Comparison of ENCODE assay signal across 33 cellular contexts in the genomic region with DNA sequence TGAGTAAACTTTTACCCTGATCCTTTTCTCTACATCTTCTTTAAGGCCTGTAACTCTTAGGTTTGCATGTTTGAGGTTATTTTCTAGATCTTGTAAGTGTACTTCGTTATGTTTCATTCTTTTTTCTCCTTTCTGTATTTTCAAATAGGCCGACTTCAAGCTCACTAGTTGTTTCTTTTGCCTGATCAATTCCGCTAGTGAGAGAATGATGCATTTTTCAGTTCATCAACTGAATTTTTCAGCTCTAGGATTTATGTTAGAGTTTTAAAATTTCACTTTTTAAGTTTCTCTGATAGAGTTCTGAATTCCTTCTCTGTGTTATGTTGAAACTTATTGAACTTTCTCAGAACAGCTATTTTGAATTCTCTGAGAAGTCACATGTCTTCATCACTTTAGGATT.
"Had no signal": no experiment of that assay in that cellular context is flagged by ENCODE, and none has a peak within 500 bp of the region (broad histone marks: within the 10 kb centered on the region; RNA-seq: fewer than 3 reads in every experiment).

No MANE protein-coding gene starts in this region.

- DNase-seq: Kasumi-1, MG63, MM.1S, MV-4-11, NCI-H1048, NCI-H1092, NCI-H1092 treated with DMSO at 0.1 percent for 48 hours, NCI-H1105, NCI-H1105 treated with DMSO at 0.1 percent for 48 hours, NCI-H1417, NCI-H1417 treated with DMSO at 0.1 percent for 48 hours, NCI-H1436, NCI-H1436 treated with DMSO at 0.1 percent for 48 hours, NCI-H146, NCI-H1694, NCI-H1694 treated with DMSO at 0.1 percent for 48 hours, NCI-H187, NCI-H187 treated with DMSO at 0.1 percent for 48 hours, NCI-H1930, NCI-H2029, NCI-H2029 treated with DMSO at 0.1 percent for 48 hours, NCI-H2081, NCI-H2081 treated with DMSO at 0.1 percent for 48 hours, NCI-H2107, NCI-H2171, NCI-H2171 treated with DMSO at 0.1 percent for 48 hours, NCI-H2227 treated with DMSO at 0.1 percent for 48 hours, NCI-H226, NCI-H345, NCI-H446, NCI-H446 treated with DMSO at 0.1 percent for 48 hours, NCI-H510A, NCI-H510A treated with DMSO at 0.1 percent for 48 hours had no signal

- H3K4me3 ChIP-seq: MG63 had no signal

- H3K36me3 ChIP-seq: MG63 had no signal

- H3K27me3 ChIP-seq: MG63 had no signal
